ENCODE assay signal across 1 cellular context in genomic region chr20:20366896-20367680, GRCh38.
A peak's percentile ranks its signal among the peaks of the same experiment; 100 is the strongest.
TF ChIP-seq lines count a peak whose summit lies in the region.

No MANE protein-coding gene starts in this region.

TF ChIP-seq in H1, 55 proteins besides CTCF, POLR2A, EP300 and RAD21 (continued from another document):
- TF ChIP-seq E2F6 (IDR thresholded peaks at IDR 0.05): peak; percentile 96
- peak; percentile 78 for TF ChIP-seq YY1 (IDR thresholded peaks at IDR 0.05; ENCODE audit: low read depth, low read length)
